Comparison of ENCODE assay signal across 10 cellular contexts in the genomic region with DNA sequence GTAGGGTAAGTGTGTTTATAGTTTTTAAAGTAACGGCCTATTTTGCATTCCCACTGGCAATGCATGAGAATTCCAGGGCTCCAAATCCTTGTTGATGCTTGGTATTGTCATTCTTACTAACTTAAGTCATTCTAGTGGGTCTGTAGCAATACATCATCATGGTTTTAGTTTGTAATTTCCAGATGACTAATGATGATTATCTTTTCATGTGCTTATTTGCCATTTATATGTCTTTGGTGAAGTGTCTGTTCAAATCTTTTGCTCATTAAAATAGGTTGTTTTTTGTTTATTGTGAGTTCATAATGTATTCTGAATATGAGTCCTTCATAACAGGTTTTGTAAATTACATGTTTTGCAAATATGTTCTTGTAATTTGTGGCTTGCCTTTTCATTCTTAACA. TPM values are rescaled to one million over a fixed set of nuclear protein-coding genes. Genes with fewer than 3 reads are reported as not detected.
DNase-seq lines count a peak whose midpoint lies in the region; ATAC-seq and TF ChIP-seq lines count a peak whose summit lies in the region.
"Had no signal": no experiment of that assay in that cellular context is flagged by ENCODE, and none has a peak within 500 bp of the region (broad histone marks: within the 10 kb centered on the region; RNA-seq: fewer than 3 reads in every experiment).

No MANE protein-coding gene starts in this region.

- DNase-seq in EH (ENCODE audit: low read depth) (peak; percentile 90), Panc1 (ENCODE audit: low read depth, low spot score) (peak; percentile 64), epithelial cell of prostate (ENCODE audit: low read depth, low spot score) (peak; percentile 27), osteoblast (ENCODE audit: insufficient read length, low spot score, missing footprints) (peak; percentile 82), nucleus accumbens (lab: John Stamatoyannopoulos, UW) (no peak), foreskin melanocyte (no peak)
- DNase-seq: activated B cell treated with CpG ODN at 0.5 μM for 24 hours, KG1 had no signal

- intact Hi-C loops in Panc1 (cut with micrococcal nuclease; ENCODE audit: unreplicated experiment): no loop called here

- CTCF ChIA-PET in Panc1 (lab: Charles Lee): interaction anchor here (0.7 kb wide), 1 partner anchor 59 kb away, joined by 4 read pairs; no protein-coding TSS in a partner anchor

- peak overlapping the region; percentile 56 for H3K4me2 ChIP-seq in osteoblast (ENCODE audit: insufficient read depth, low read length)

- H3K4me1 ChIP-seq in Panc1 (ENCODE audit: control insufficient read depth, insufficient read depth, low read length): peaks cover 37% of the 10 kb centered on the region; the same call in 1 of the 2 replicates
- peaks cover 33% of the 10 kb centered on the region for H3K4me1 ChIP-seq in osteoblast (ENCODE audit: insufficient read depth, low read length)

- POLR2A ChIA-PET in Panc1 (lab: Charles Lee): no interaction called here

- H4K20me1 ChIP-seq in osteoblast (ENCODE audit: insufficient read depth, low read length): peaks cover 59% of the 10 kb centered on the region

- no peak overlapping the region for H2AFZ ChIP-seq in osteoblast (ENCODE audit: low read length)

- H3K36me3 ChIP-seq in Panc1 (ENCODE audit: control insufficient read depth, insufficient read depth, low read length) (no peaks in the 10 kb centered on the region), osteoblast (ENCODE audit: insufficient read depth, low read length) (no peaks in the 10 kb centered on the region)

- H3K9me3 ChIP-seq in Panc1 (ENCODE audit: control insufficient read depth, insufficient read depth, low read depth, low read length) (no peaks in the 10 kb centered on the region), osteoblast (ENCODE audit: low read depth, low read length) (no peaks in the 10 kb centered on the region)

- H3K27ac ChIP-seq in Panc1 (ENCODE audit: low read length) (no peak overlapping the region), epithelial cell of prostate (peak overlapping the region; percentile 19), osteoblast (ENCODE audit: low read depth, low read length) (peak overlapping the region; percentile 81)

- BruUV-seq in Panc1 (replicated peaks; lab: Mats Ljungman, UMichigan): no TSS peak

- H3K79me2 ChIP-seq in osteoblast (ENCODE audit: insufficient read depth, low read length): peaks cover 82% of the 10 kb centered on the region

- ATAC-seq in Panc1 (no peak), GM18519 (IDR thresholded peaks at IDR 0.05; ENCODE audit: low FRiP score, unreplicated experiment) (no peak), HG03469 (IDR thresholded peaks at IDR 0.05; ENCODE audit: unreplicated experiment) (no peak)

- H3K27me3 ChIP-seq in Panc1 (ENCODE audit: control insufficient read depth, insufficient read depth, low read length): no peaks in the 10 kb centered on the region
- H3K27me3 ChIP-seq in osteoblast (ENCODE audit: insufficient read depth, low read length): no peaks in the 10 kb centered on the region

- TF ChIP-seq CTCF in Panc1 (IDR thresholded peaks at IDR 0.05): no peak
- no peak for TF ChIP-seq CTCF in osteoblast (IDR thresholded peaks at IDR 0.05; ENCODE audit: extremely low read depth, low read depth, low read length)

- H3K4me3 ChIP-seq in Panc1 (ENCODE audit: low read depth in 2 of 2, low read length in 2 of 2): no peak overlapping the region
- H3K4me3 ChIP-seq in osteoblast (ENCODE audit: insufficient read depth, low read length): no peak overlapping the region

- in situ Hi-C loops in Panc1 (cut with HindIII; ENCODE audit: low pct_unique_long_range_greater_than_20kb, low sequenced_read_pairs): no loop called here

RNA-seq across cellular contexts. Expression of a gene that starts 31.2 kb away (rescaled TPM):
- total RNA-seq in Panc1 (2021; ENCODE audit: unreplicated experiment): 26.8 TPM
- 16.7 TPM for polyA plus RNA-seq in Panc1 (2012; ENCODE audit: insufficient read length)
- 36.5 and 36.9 TPM in 2 replicates for total RNA-seq in osteoblast

Comparison
In these comparisons a context has a peak if more than half of its experiments do, and no peak if none do; other contexts are left out.
1. DNase-seq: peak in EH (single experiment), Panc1 (single experiment), epithelial cell of prostate (single experiment) and osteoblast (single experiment); none in nucleus accumbens (0 of 56) and foreskin melanocyte (single experiment).